In the genomic region with DNA sequence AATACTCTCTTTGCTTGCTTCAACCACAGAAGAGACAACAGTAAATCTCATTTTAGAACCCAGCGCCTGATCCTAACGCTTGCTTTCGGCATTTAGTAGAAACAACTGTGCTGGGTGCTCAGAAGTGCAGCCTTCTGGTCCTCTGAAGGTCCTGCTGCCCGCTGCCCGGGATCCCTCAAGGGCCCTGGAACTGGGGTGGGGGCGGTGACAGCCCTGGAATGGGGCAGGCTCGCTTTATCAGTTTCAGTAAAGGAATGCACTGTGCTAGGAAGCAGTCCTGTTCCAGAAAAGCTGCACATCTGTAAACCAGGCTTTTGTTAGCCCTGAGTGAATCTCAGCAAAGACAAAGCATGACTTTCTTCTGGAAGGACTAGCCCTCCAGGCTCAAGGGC, we compare ENCODE assay signal across 10 cellular contexts.
DNase-seq lines count a peak whose midpoint lies in the region; ATAC-seq and TF ChIP-seq lines count a peak whose summit lies in the region.
"Had no signal": no experiment of that assay in that cellular context is flagged by ENCODE, and none has a peak within 500 bp of the region (broad histone marks: within the 10 kb centered on the region; RNA-seq: fewer than 3 reads in every experiment).

No MANE protein-coding gene starts in this region.

- H3K27ac ChIP-seq in SJSA1 (peak overlapping the region; percentile 67), upper lobe of left lung (peak overlapping the region; percentile 79 to 91 (median 82))

- H3K4me3 ChIP-seq in SJSA1: peak overlapping the region; percentile 22
- H3K4me3 ChIP-seq in fibroblast of villous mesenchyme (ENCODE audit: low read depth, low read length): peak overlapping the region; percentile 29
- peak overlapping the region in 3 of 4 donors; percentile 22 to 40 (median 40) for H3K4me3 ChIP-seq in upper lobe of left lung

- no peak for ATAC-seq in upper lobe of left lung (ENCODE audit: low FRiP score in 2 of 2)
- no peak for ATAC-seq in GM18867 (IDR thresholded peaks at IDR 0.05; ENCODE audit: unreplicated experiment)

- DNase-seq in SJSA1 (ENCODE audit: low read depth in 1 of 2, low spot score in 2 of 2) (no peak), fibroblast of villous mesenchyme (ENCODE audit: low read depth) (peak; percentile 65), nephron progenitor cell (no peak), upper lobe of left lung (peak in 1 of 2 donors; percentile 29), kidney tubule cell (ENCODE audit: low spot score) (no peak), NCI-H1048 (lab: John Stamatoyannopoulos, UW) (no peak), NCI-H446 (lab: John Stamatoyannopoulos, UW) (no peak)
- DNase-seq: activated naive CD4-positive, alpha-beta T cell; NCI-H2227 treated with DMSO at 0.1 percent for 48 hours had no signal

- H3K9me3 ChIP-seq in SJSA1 (replicated peaks): no peaks in the 10 kb centered on the region
- H3K9me3 ChIP-seq in upper lobe of left lung: no peaks in the 10 kb centered on the region

- H3K27me3 ChIP-seq in SJSA1 (replicated peaks) (no peaks in the 10 kb centered on the region), upper lobe of left lung (no peaks in the 10 kb centered on the region)

- peaks cover 17% of the 10 kb centered on the region for H3K9me3 Mint-ChIP-seq in nephron progenitor cell

- TF ChIP-seq EP300 in upper lobe of left lung (IDR thresholded peaks at IDR 0.05): no peak

- 70 to 77% methylated on average over 7 of the region's 7 CpGs for WGBS in upper lobe of left lung, 2 donors

- no peaks in the 10 kb centered on the region for H3K27me3 Mint-ChIP-seq in nephron progenitor cell (ENCODE audit: low read depth, poor library complexity)

- H3K36me3 Mint-ChIP-seq in nephron progenitor cell (ENCODE audit: low read depth): peaks cover 28% of the 10 kb centered on the region

- peak overlapping the region; percentile 97 for H3K27ac Mint-ChIP-seq in nephron progenitor cell

- peaks cover 49% of the 10 kb centered on the region for H3K4me1 ChIP-seq in SJSA1 (replicated peaks)
- peaks cover 44 to 59% (median 55%) of the 10 kb centered on the region in 4 donors for H3K4me1 ChIP-seq in upper lobe of left lung

- peak overlapping the region; percentile 82 for H3K4me3 Mint-ChIP-seq in nephron progenitor cell

- peaks cover 77% of the 10 kb centered on the region for H3K36me3 ChIP-seq in SJSA1
- peaks cover 0 to 7% (median 0%) of the 10 kb centered on the region in 4 donors for H3K36me3 ChIP-seq in upper lobe of left lung

- TF ChIP-seq POLR2A in upper lobe of left lung (IDR thresholded peaks at IDR 0.05): no peak

- TF ChIP-seq CTCF in fibroblast of villous mesenchyme (IDR thresholded peaks at IDR 0.05; ENCODE audit: insufficient read depth, low read depth, low read length) (no peak), nephron progenitor cell (IDR thresholded peaks at IDR 0.05) (no peak), upper lobe of left lung (IDR thresholded peaks at IDR 0.05) (no peak)

- peaks cover 94% of the 10 kb centered on the region for H3K4me1 Mint-ChIP-seq in nephron progenitor cell
